12 cellular contexts compared by ENCODE assay signal in the genomic region with DNA sequence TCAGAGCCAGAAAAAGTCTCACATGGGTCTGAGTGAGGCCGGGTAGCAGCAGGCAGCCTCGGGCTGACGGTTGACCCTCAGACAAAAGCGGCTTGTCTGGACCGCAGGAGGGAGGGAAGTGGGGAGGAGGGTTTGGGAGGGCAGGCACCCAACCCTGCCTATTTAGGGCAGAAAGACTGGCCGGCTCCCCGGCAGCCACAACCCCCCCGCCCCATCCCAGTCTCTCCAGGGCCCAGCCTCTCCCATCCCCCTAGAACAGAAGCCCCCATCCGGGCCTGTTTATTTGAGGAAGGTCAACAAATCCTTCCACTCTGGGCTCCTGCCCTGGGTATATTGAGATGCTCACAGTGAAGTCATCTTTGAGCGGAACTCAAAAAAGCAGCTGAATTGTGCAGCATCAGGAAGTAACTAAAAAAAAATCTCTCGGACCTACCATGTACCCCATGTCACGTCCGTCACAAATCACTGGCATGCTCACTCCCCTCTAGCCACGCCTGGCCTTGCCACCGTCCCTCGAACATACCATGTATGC. TPM values are rescaled to one million over a fixed set of nuclear protein-coding genes. Genes with fewer than 3 reads are reported as not detected.
A peak's percentile ranks its signal among the peaks of the same experiment; 100 is the strongest.
DNase-seq lines count a peak whose midpoint lies in the region; ATAC-seq and TF ChIP-seq lines count a peak whose summit lies in the region.
"Had no signal": no experiment of that assay in that cellular context is flagged by ENCODE, and none has a peak within 500 bp of the region (broad histone marks: within the 10 kb centered on the region; RNA-seq: fewer than 3 reads in every experiment).

No MANE protein-coding gene starts in this region.

- H3K4me1 ChIP-seq in GM23338 (ENCODE audit: insufficient read depth): peaks cover 21% of the 10 kb centered on the region

- no peaks in the 10 kb centered on the region for H3K36me3 ChIP-seq in GM23338 (ENCODE audit: insufficient read depth)
- H3K36me3 ChIP-seq: ovary, suprapubic skin had no signal

- H3F3A ChIP-seq in GM23338 (replicated peaks; ENCODE audit: low read depth): peaks cover 4% of the 10 kb centered on the region

- no peaks in the 10 kb centered on the region for H3K79me2 ChIP-seq in GM23338 (replicated peaks; ENCODE audit: insufficient read depth)

- no peak for TF ChIP-seq CTCF in GM23338 (conservative IDR thresholded peaks at IDR 0.05; ENCODE audit: low read depth in 2 of 2)

- peaks cover 3% of the 10 kb centered on the region; the same call in 1 of the 3 replicates for H3K36me3 Mint-ChIP-seq in GM23338 (ENCODE audit: low read depth)

- H3K4me3 Mint-ChIP-seq in GM23338: no peak overlapping the region; the same call in 2 of the 3 replicates

- no peaks in the 10 kb centered on the region for H4K20me1 ChIP-seq in GM23338 (replicated peaks; ENCODE audit: insufficient read depth)

- H2AFZ ChIP-seq in GM23338: peak overlapping the region; percentile 72

- H3K4me1 Mint-ChIP-seq in GM23338: peaks cover 22% of the 10 kb centered on the region

- DNase-seq in GM23338 (ENCODE audit: low spot score): peak; percentile 54
- peak; percentile 38 for DNase-seq in cerebellum (ENCODE audit: low spot score)
- DNase-seq in hippocampal formation (lab: John Stamatoyannopoulos, UW): peak; percentile 70 to 82
- peak; percentile 92 for DNase-seq in pons (ENCODE audit: low spot score)
- DNase-seq in NCI-H2107 (lab: John Stamatoyannopoulos, UW): no peak
- no peak for DNase-seq in effector CD8-positive, alpha-beta T cell (lab: John Stamatoyannopoulos, UW)
- DNase-seq in NCI-H146 (lab: John Stamatoyannopoulos, UW): no peak
- DNase-seq: amniotic stem cell, NCI-H1930, ovary had no signal

- H3K27me3 ChIP-seq in GM23338 (ENCODE audit: insufficient read depth): peaks cover 39% of the 10 kb centered on the region
- H3K27me3 ChIP-seq: ovary had no signal

- H3K4me2 ChIP-seq in GM23338: peak overlapping the region; percentile 49; the same call in 1 of the 2 replicates

- no peaks in the 10 kb centered on the region for H3K9me2 ChIP-seq in GM23338 (ENCODE audit: insufficient read depth)

- no peak overlapping the region for H3K4me3 ChIP-seq in GM23338
- H3K4me3 ChIP-seq: ovary, suprapubic skin had no signal

- H3K27me3 Mint-ChIP-seq in GM23338 (ENCODE audit: insufficient read depth, low read depth, poor library complexity): peaks cover 38% of the 10 kb centered on the region

- peak overlapping the region; percentile 53; the same call in 1 of the 2 replicates for H3K27ac ChIP-seq in GM23338 (ENCODE audit: low read depth)
- H3K27ac ChIP-seq: suprapubic skin had no signal

- H3K9me3 Mint-ChIP-seq in GM23338: peaks cover 8% of the 10 kb centered on the region

- ATAC-seq in GM23338: peak; percentile 72
- no peak for ATAC-seq in HG03342 (IDR thresholded peaks at IDR 0.05; ENCODE audit: unreplicated experiment)

- no peak overlapping the region for H3K27ac Mint-ChIP-seq in GM23338

TF ChIP-seq in GM23338, 12 proteins besides CTCF, POLR2A, EP300 and RAD21 (continues in another document):
- TF ChIP-seq, protein P1, sequence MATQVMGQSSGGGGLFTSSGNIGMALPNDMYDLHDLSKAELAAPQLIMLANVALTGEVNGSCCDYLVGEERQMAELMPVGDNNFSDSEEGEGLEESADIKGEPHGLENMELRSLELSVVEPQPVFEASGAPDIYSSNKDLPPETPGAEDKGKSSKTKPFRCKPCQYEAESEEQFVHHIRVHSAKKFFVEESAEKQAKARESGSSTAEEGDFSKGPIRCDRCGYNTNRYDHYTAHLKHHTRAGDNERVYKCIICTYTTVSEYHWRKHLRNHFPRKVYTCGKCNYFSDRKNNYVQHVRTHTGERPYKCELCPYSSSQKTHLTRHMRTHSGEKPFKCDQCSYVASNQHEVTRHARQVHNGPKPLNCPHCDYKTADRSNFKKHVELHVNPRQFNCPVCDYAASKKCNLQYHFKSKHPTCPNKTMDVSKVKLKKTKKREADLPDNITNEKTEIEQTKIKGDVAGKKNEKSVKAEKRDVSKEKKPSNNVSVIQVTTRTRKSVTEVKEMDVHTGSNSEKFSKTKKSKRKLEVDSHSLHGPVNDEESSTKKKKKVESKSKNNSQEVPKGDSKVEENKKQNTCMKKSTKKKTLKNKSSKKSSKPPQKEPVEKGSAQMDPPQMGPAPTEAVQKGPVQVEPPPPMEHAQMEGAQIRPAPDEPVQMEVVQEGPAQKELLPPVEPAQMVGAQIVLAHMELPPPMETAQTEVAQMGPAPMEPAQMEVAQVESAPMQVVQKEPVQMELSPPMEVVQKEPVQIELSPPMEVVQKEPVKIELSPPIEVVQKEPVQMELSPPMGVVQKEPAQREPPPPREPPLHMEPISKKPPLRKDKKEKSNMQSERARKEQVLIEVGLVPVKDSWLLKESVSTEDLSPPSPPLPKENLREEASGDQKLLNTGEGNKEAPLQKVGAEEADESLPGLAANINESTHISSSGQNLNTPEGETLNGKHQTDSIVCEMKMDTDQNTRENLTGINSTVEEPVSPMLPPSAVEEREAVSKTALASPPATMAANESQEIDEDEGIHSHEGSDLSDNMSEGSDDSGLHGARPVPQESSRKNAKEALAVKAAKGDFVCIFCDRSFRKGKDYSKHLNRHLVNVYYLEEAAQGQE (IDR thresholded peaks at IDR 0.05; ENCODE audit: unreplicated experiment): no peak
- TF ChIP-seq JUNB (IDR thresholded peaks at IDR 0.05; ENCODE audit: unreplicated experiment) (no peak), ZNF114 (CRISPR knock-in tag; IDR thresholded peaks at IDR 0.05) (no peak), POLR2AphosphoS5 (IDR thresholded peaks at IDR 0.05; ENCODE audit: low read depth) (no peak), EZH2 (IDR thresholded peaks at IDR 0.05; ENCODE audit: low read depth, unreplicated experiment) (no peak), CREB1 (CRISPR knock-in tag; IDR thresholded peaks at IDR 0.05; ENCODE audit: low read depth) (no peak), NANOG (IDR thresholded peaks at IDR 0.05; ENCODE audit: borderline replicate concordance) (no peak), STAT1 (IDR thresholded peaks at IDR 0.05; ENCODE audit: unreplicated experiment) (no peak), ZNF331 (CRISPR knock-in tag; IDR thresholded peaks at IDR 0.05; ENCODE audit: low read depth) (no peak), EZH2phosphoT487 (IDR thresholded peaks at IDR 0.05; ENCODE audit: unreplicated experiment) (no peak)
- TF ChIP-seq, protein P2, sequence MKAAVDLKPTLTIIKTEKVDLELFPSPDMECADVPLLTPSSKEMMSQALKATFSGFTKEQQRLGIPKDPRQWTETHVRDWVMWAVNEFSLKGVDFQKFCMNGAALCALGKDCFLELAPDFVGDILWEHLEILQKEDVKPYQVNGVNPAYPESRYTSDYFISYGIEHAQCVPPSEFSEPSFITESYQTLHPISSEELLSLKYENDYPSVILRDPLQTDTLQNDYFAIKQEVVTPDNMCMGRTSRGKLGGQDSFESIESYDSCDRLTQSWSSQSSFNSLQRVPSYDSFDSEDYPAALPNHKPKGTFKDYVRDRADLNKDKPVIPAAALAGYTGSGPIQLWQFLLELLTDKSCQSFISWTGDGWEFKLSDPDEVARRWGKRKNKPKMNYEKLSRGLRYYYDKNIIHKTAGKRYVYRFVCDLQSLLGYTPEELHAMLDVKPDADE (IDR thresholded peaks at IDR 0.05): no peak

RNA-seq across cellular contexts. Expression of gene DACT3, which starts 6.3 kb away (rescaled TPM):
- total RNA-seq in GM23338 (2014; rRNA removed; shearing (Covaris generic)): 1.2 and 2.6 TPM in 2 replicates
- 0.75 and 0.78 TPM in 2 replicates for polyA plus RNA-seq in GM23338 (2016; fragmentation: Nextera tagmentation; extraction: Ambion mirVana)
- 6.6 TPM for total RNA-seq in cerebellum

RNA-seq across cellular contexts. Expression of gene GNG8, which starts 18.7 kb away (rescaled TPM):
- total RNA-seq in GM23338 (2014; rRNA removed; shearing (Covaris generic)): not detected in 2 replicates
- 5.7 and 5.9 TPM in 2 replicates for polyA plus RNA-seq in GM23338 (2016; fragmentation: Nextera tagmentation; extraction: Ambion mirVana)
- total RNA-seq in cerebellum: not detected
- total RNA-seq: ovary, suprapubic skin had no signal
- polyA plus RNA-seq: ovary had no signal

RNA-seq across cellular contexts. Expression of gene PTGIR, which starts 29.8 kb away (rescaled TPM):
- not detected in 2 replicates for total RNA-seq in GM23338 (2014; rRNA removed; shearing (Covaris generic))
- polyA plus RNA-seq in GM23338 (2016; fragmentation: Nextera tagmentation; extraction: Ambion mirVana): not detected in 2 replicates
- not detected for total RNA-seq in cerebellum

RNA-seq across cellular contexts. Expression of gene CALM3, which starts 53.6 kb away (rescaled TPM):
- 193 and 215 TPM in 2 replicates for total RNA-seq in GM23338 (2014; rRNA removed; shearing (Covaris generic))
- polyA plus RNA-seq in GM23338 (2016; fragmentation: Nextera tagmentation; extraction: Ambion mirVana): 143 and 148 TPM in 2 replicates
- 193 TPM for total RNA-seq in cerebellum

Comparison
In these comparisons a context has a peak if more than half of its experiments do, and no peak if none do; other contexts are left out.
1. DNase-seq: peak in GM23338 (single experiment), cerebellum (single experiment), hippocampal formation (2 of 2) and pons (single experiment); none in NCI-H2107 (single experiment), effector CD8-positive, alpha-beta T cell (single experiment) and NCI-H146 (single experiment).